Comparison of ENCODE assay signal across 8 cellular contexts in genomic region chr16:3182608-3183444, GRCh38. TPM values are rescaled to one million over a fixed set of nuclear protein-coding genes. Genes with fewer than 3 reads are reported as not detected.
A peak's percentile ranks its signal among the peaks of the same experiment; 100 is the strongest.
DNase-seq lines count a peak whose midpoint lies in the region; ATAC-seq and TF ChIP-seq lines count a peak whose summit lies in the region.

No MANE protein-coding gene starts in this region.

- ATAC-seq in right lobe of liver, result peak; percentile 48 to 80 (median 62)
- no peak for ATAC-seq in HG03175 (IDR thresholded peaks at IDR 0.05; ENCODE audit: unreplicated experiment)

- no peak overlapping the region for H3K27ac ChIP-seq in right lobe of liver
- H3K27ac ChIP-seq in transverse colon, result no peak overlapping the region

- in situ Hi-C loops in transverse colon (cut with MboI; ENCODE audit: low pct_ligation_motif_present in 1 of 4, low pct_unique_long_range_greater_than_20kb in 1 of 4, low sequenced_read_pairs in 3 of 4), result no loop called here

- H3K27me3 ChIP-seq in right lobe of liver (peaks cover 0 to 26% of the 10 kb centered on the region in 2 donors), transverse colon (peaks cover 100% of the 10 kb centered on the region)

- H3K36me3 ChIP-seq in right lobe of liver (no peaks in the 10 kb centered on the region), transverse colon (no peaks in the 10 kb centered on the region)

- H3K4me1 Mint-ChIP-seq in chondrocyte (ENCODE audit: low read depth), result peaks cover 36% of the 10 kb centered on the region

- intact Hi-C loops in right lobe of liver (cut with DNase I) (no loop called here), transverse colon (cut with DNase I; ENCODE audit: low total_unique reads) (no loop called here)

- peak overlapping the region; percentile 24 for H3K27ac Mint-ChIP-seq in chondrocyte (ENCODE audit: unreplicated experiment)

- peaks cover 28% of the 10 kb centered on the region for H3K27me3 Mint-ChIP-seq in chondrocyte (ENCODE audit: low read depth)

- DNase-seq in activated gamma-delta T cell treated with Interleukin-2 at 50 U/mL for 16 hours (peak; percentile 37), activated gamma-delta T cell (lab: John Stamatoyannopoulos, UW) (no peak), SKM-1 treated with dmso at 0.1 percent for 144 hours (lab: John Stamatoyannopoulos, UW; ENCODE audit: unreplicated experiment) (peak; percentile 47), chondrocyte (ENCODE audit: low spot score) (peak; percentile 87), right lobe of liver (peak in 1 of 3 donors; percentile 51), transverse colon (peak; percentile 35), cortex of kidney (lab: John Stamatoyannopoulos, UW) (no peak)

- TF ChIP-seq CTCF in chondrocyte (IDR thresholded peaks at IDR 0.05) (peak; percentile 53), right lobe of liver (IDR thresholded peaks at IDR 0.05) (peak; percentile 9 to 35 (median 28)), transverse colon (IDR thresholded peaks at IDR 0.05) (peak; percentile 17 to 35 (median 25))

- H3K4me3 Mint-ChIP-seq in chondrocyte (ENCODE audit: unreplicated experiment), result peak overlapping the region; percentile 77

- H3K4me3 ChIP-seq in right lobe of liver (peak overlapping the region in 2 of 3 donors; percentile 14 to 20), transverse colon (peak overlapping the region in 2 of 4 donors; percentile 22 to 35)

- H3K9me3 Mint-ChIP-seq in chondrocyte (ENCODE audit: low read depth), result no peaks in the 10 kb centered on the region

- WGBS in right lobe of liver (ENCODE audit: insufficient coverage, low coverage, low lambda C conversion rate, missing lambda C conversion rate), result 5% methylated on average over 13 of the region's 72 CpGs
- 7% methylated on average over 69 of the region's 72 CpGs; no CpG with 5 or more reads in 1 of the 2 donors for WGBS in transverse colon (ENCODE audit: low coverage in 1 of 2), 2 donors

- TF ChIP-seq POLR2A in right lobe of liver (IDR thresholded peaks at IDR 0.05), result no peak
- no peak for TF ChIP-seq POLR2A in transverse colon (IDR thresholded peaks at IDR 0.05)

- no peaks in the 10 kb centered on the region for H3K36me3 Mint-ChIP-seq in chondrocyte (ENCODE audit: low read depth)

- TF ChIP-seq EP300 in transverse colon (IDR thresholded peaks at IDR 0.05; ENCODE audit: low read depth), result no peak

- no peaks in the 10 kb centered on the region for H3K9me3 ChIP-seq in right lobe of liver
- no peaks in the 10 kb centered on the region for H3K9me3 ChIP-seq in transverse colon

- H3K4me1 ChIP-seq in right lobe of liver (peaks cover 0 to 7% (median under 1%) of the 10 kb centered on the region in 4 donors), transverse colon (peaks cover 0 to 15% (median 14%) of the 10 kb centered on the region in 4 donors)

RNA-seq across cellular contexts. Expression of gene OR1F1, which starts 5.2 kb away (rescaled TPM):
- total RNA-seq in chondrocyte, result 0.37 to 0.38 TPM in 2 of 3 replicates, not detected in the other
- not detected for total RNA-seq in right lobe of liver
- total RNA-seq in transverse colon, result not detected

RNA-seq across cellular contexts. Expression of gene ZNF213, which starts 48.0 kb away (rescaled TPM):
- total RNA-seq in chondrocyte, result 10.6 to 13.0 TPM (median 10.8 TPM) in 3 replicates
- total RNA-seq in right lobe of liver, result 1 to 10 TPM; 1.3 to 4.4 (median 1.7) TPM
- total RNA-seq in transverse colon, result 10 to 100 TPM; 12.1 to 64.3 (median 16.1) TPM

RNA-seq across cellular contexts. Expression of gene ZNF200, which starts 52.1 kb away (rescaled TPM):
- 6.6 to 7.8 TPM (median 7.6 TPM) in 3 replicates for total RNA-seq in chondrocyte
- 1 to 10 TPM; 1.9 to 4.8 (median 3.5) TPM for total RNA-seq in right lobe of liver
- total RNA-seq in transverse colon, result 10 to 100 TPM in 1 of 4 donors, 1 to 10 TPM in 3; 4.9 to 13.0 (median 7.4) TPM

Comparison
In these comparisons a context has a peak if more than half of its experiments do, and no peak if none do; other contexts are left out.
1. DNase-seq: peak in activated gamma-delta T cell treated with Interleukin-2 at 50 U/mL for 16 hours (single experiment), SKM-1 treated with dmso at 0.1 percent for 144 hours (single experiment), chondrocyte (single experiment) and transverse colon (single experiment); none in activated gamma-delta T cell (single experiment) and cortex of kidney (single experiment).
2. Peak in every context shown above with its lines, with median percentiles within 50 percentile points of each other: CTCF ChIP-seq.